ENCODE assay signal across 19 cellular contexts in genomic region chr10:21097926-21098355, GRCh38.
"Had no signal": no experiment of that assay in that cellular context is flagged by ENCODE, and none has a peak within 500 bp of the region (broad histone marks: within the 10 kb centered on the region; RNA-seq: fewer than 3 reads in every experiment).

No MANE protein-coding gene starts in this region.

- H2AFZ ChIP-seq: parathyroid adenoma had no signal

- ATAC-seq: activated CD4-positive, alpha-beta T cell treated with anti-CD3 and anti-CD28 coated beads for 36 hours; activated CD8-positive, alpha-beta T cell treated with anti-CD3 and anti-CD28 coated beads for 36 hours; heart left ventricle had no signal

- DNase-seq: activated CD4-positive, alpha-beta T cell treated with anti-CD3 and anti-CD28 coated beads for 36 hours; activated CD8-positive, alpha-beta memory T cell treated with anti-CD3 and anti-CD28 coated beads, Interleukin-2, amount 50 U/mL, for 4 hours; activated CD8-positive, alpha-beta T cell treated with anti-CD3 and anti-CD28 coated beads for 36 hours; activated gamma-delta T cell treated with Interleukin-2 at 50 U/mL for 16 hours; activated naive CD8-positive, alpha-beta T cell treated with anti-CD3 and anti-CD28 coated beads, Interleukin-2, amount 10 ng/mL, durations not matched to agents 7 days and 5 days; activated T-cell treated with anti-CD3 and anti-CD28 coated beads, Interleukin-2, amount 50 U/mL, for 72 hours; aorta; colonic mucosa; heart left ventricle; islet precursor cell; left ventricle myocardium inferior; retina; stimulated activated CD4-positive, alpha-beta T cell treated with anti-CD3 and anti-CD28 coated beads, Interleukin-15, amount 100 ng/mL, for 24 hours; stimulated activated CD4-positive, alpha-beta T cell treated with anti-CD3 and anti-CD28 coated beads, Interleukin-4, amount 100 ng/mL, for 24 hours; stomach; T-helper 9 cell had no signal

- H3K4me1 ChIP-seq: colonic mucosa had no signal

- H3K9me3 ChIP-seq: colonic mucosa, heart left ventricle, left ventricle myocardium inferior, stomach, thoracic aorta had no signal

- H3K27me3 ChIP-seq: colonic mucosa, heart left ventricle, stomach had no signal

- H3K36me3 ChIP-seq: colonic mucosa, heart left ventricle, left ventricle myocardium inferior, stomach, thoracic aorta had no signal

- H3K27ac ChIP-seq: colonic mucosa, heart left ventricle, left ventricle myocardium inferior, parathyroid adenoma, thoracic aorta, VCaP had no signal

- H3K4me3 ChIP-seq: colonic mucosa, heart left ventricle, left ventricle myocardium inferior, stomach, thoracic aorta had no signal

- H3K79me2 ChIP-seq: parathyroid adenoma had no signal

- H3K9ac ChIP-seq: parathyroid adenoma had no signal
